ENCODE assay signal across 1 cellular context in the genomic region with DNA sequence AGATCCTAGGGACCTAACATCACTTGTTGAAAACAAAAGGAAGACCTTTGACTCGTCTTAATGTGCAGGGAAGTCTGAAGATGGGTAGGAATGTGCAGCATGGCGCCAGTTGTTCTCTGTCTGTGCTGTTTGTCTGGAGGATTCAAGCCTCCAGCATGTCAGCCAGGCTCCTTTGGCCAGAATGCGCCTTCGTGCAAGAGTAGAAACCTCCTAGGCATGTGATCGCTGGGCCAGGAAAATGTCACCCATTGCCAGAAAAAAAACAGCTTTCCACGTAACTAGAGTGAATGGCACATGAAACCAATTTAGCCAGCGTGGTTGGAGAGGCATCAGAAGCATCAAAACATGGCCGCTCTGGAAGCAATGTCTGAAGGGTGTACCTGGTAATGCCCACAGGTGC.
TF ChIP-seq lines count a peak whose summit lies in the region.

No MANE protein-coding gene starts in this region.

TF ChIP-seq in IMR-90, 13 proteins besides CTCF, POLR2A, EP300 and RAD21:
- TF ChIP-seq FOS (IDR thresholded peaks at IDR 0.05; ENCODE audit: low read depth, low read length) (no peak), MXI1 (IDR thresholded peaks at IDR 0.05; ENCODE audit: borderline replicate concordance, low read depth, low read length) (no peak), RFX5 (IDR thresholded peaks at IDR 0.05; ENCODE audit: low read depth, low read length) (no peak), BHLHE40 (IDR thresholded peaks at IDR 0.05; ENCODE audit: low read depth, low read length) (no peak), CHD1 (IDR thresholded peaks at IDR 0.05; ENCODE audit: low read depth, low read length) (no peak), CEBPB (IDR thresholded peaks at IDR 0.05; ENCODE audit: low read depth, low read length) (no peak), NFE2L2 (IDR thresholded peaks at IDR 0.05; ENCODE audit: low read depth, low read length) (no peak), USF2 (IDR thresholded peaks at IDR 0.05; ENCODE audit: low read depth, low read length) (no peak), MAZ (IDR thresholded peaks at IDR 0.05; ENCODE audit: borderline replicate concordance, low read depth, low read length) (no peak), SMC3 (IDR thresholded peaks at IDR 0.05; ENCODE audit: low read depth, low read length) (no peak), RCOR1 (IDR thresholded peaks at IDR 0.05; ENCODE audit: insufficient replicate concordance, low read length) (no peak), MAFK (IDR thresholded peaks at IDR 0.05; ENCODE audit: low read depth, low read length) (no peak)
- TF ChIP-seq, protein P1, sequence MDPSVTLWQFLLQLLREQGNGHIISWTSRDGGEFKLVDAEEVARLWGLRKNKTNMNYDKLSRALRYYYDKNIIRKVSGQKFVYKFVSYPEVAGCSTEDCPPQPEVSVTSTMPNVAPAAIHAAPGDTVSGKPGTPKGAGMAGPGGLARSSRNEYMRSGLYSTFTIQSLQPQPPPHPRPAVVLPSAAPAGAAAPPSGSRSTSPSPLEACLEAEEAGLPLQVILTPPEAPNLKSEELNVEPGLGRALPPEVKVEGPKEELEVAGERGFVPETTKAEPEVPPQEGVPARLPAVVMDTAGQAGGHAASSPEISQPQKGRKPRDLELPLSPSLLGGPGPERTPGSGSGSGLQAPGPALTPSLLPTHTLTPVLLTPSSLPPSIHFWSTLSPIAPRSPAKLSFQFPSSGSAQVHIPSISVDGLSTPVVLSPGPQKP (IDR thresholded peaks at IDR 0.05; ENCODE audit: borderline replicate concordance, low read depth, low read length): no peak
